ENCODE assay signal across 8 cellular contexts in genomic region chr4:41256740-41257256, GRCh38. TPM values are rescaled to one million over a fixed set of nuclear protein-coding genes. Genes with fewer than 3 reads are reported as not detected.
DNase-seq lines count a peak whose midpoint lies in the region; ATAC-seq, FAIRE-seq and TF ChIP-seq lines count a peak whose summit lies in the region.

Gene UCHL1, plus strand, starts transcription at chr4:41256928. Its CDS starts 49 bp downstream, at chr4:41256977.

- no peak for TF ChIP-seq CTCF in astrocyte (IDR thresholded peaks at IDR 0.05; ENCODE audit: insufficient read depth, low read depth, low read length)

- POLR2A ChIA-PET in activated CD4-positive, alpha-beta memory T cell treated with anti-CD3 and anti-CD28 coated beads for 36 hours (lab: Charles Lee): interaction anchor here (0.5 kb wide), 1 partner anchor 1050 kb away, joined by 3 read pairs; no protein-coding TSS in a partner anchor
- POLR2A ChIA-PET in activated CD4-positive, alpha-beta memory T cell treated with anti-CD3 and anti-CD28 coated beads, Interleukin-2, amount 10 ng/mL, durations not matched to agents 7 days and 5 days (lab: Charles Lee): no interaction called here

- peak; percentile 9 for DNase-seq in activated CD4-positive, alpha-beta memory T cell treated with anti-CD3 and anti-CD28 coated beads for 36 hours
- no peak for DNase-seq in activated CD4-positive, alpha-beta memory T cell treated with anti-CD3 and anti-CD28 coated beads, Interleukin-2, amount 10 ng/mL, durations not matched to agents 7 days and 5 days
- DNase-seq in NCI-H446 (lab: John Stamatoyannopoulos, UW) (peak; percentile 69 to 85), astrocyte (ENCODE audit: low read depth) (peak; percentile 88), right cardiac atrium (peak; percentile 65 to 80 (median 76)), posterior cingulate gyrus (peak; percentile 62 to 99 (median 92))

- intact Hi-C loops in activated CD4-positive, alpha-beta memory T cell treated with anti-CD3 and anti-CD28 coated beads for 36 hours (cut with micrococcal nuclease): no loop called here
- intact Hi-C loops in right cardiac atrium (cut with DNase I): no loop called here
- intact Hi-C loops in posterior cingulate gyrus (cut with DNase I): loop anchor here (5.0 kb wide), 1 partner anchor 39 kb away; no protein-coding TSS in a partner anchor

- peak within 1 kb of the TSS; percentile 84 for H3K4me2 ChIP-seq in astrocyte (ENCODE audit: low read length)

- H3K4me3 Mint-ChIP-seq in activated CD4-positive, alpha-beta memory T cell treated with anti-CD3 and anti-CD28 coated beads for 36 hours: peak within 1 kb of the TSS; percentile 62
- no peak within 1 kb of the TSS for H3K4me3 Mint-ChIP-seq in activated CD4-positive, alpha-beta memory T cell treated with anti-CD3 and anti-CD28 coated beads, Interleukin-2, amount 10 ng/mL, durations not matched to agents 7 days and 5 days
- H3K4me3 Mint-ChIP-seq in astrocyte (ENCODE audit: unreplicated experiment): peak within 1 kb of the TSS; percentile 96

- peaks cover 40% of the 10 kb centered on the region for H4K20me1 ChIP-seq in astrocyte (ENCODE audit: insufficient read depth, low read length)

- no peak within 1 kb of the TSS for H3K27ac Mint-ChIP-seq in activated CD4-positive, alpha-beta memory T cell treated with anti-CD3 and anti-CD28 coated beads for 36 hours
- H3K27ac Mint-ChIP-seq in activated CD4-positive, alpha-beta memory T cell treated with anti-CD3 and anti-CD28 coated beads, Interleukin-2, amount 10 ng/mL, durations not matched to agents 7 days and 5 days: no peak within 1 kb of the TSS
- H3K27ac Mint-ChIP-seq in astrocyte (ENCODE audit: unreplicated experiment): peak within 1 kb of the TSS; percentile 86

- H2AFZ ChIP-seq in astrocyte (ENCODE audit: low read depth, low read length): peak within 1 kb of the TSS; percentile 33

- no peaks in the 10 kb centered on the region for H3K9me3 Mint-ChIP-seq in activated CD4-positive, alpha-beta memory T cell treated with anti-CD3 and anti-CD28 coated beads for 36 hours
- no peaks in the 10 kb centered on the region for H3K9me3 Mint-ChIP-seq in activated CD4-positive, alpha-beta memory T cell treated with anti-CD3 and anti-CD28 coated beads, Interleukin-2, amount 10 ng/mL, durations not matched to agents 7 days and 5 days
- H3K9me3 Mint-ChIP-seq in astrocyte (ENCODE audit: unreplicated experiment): no peaks in the 10 kb centered on the region

- H3K4me3 ChIP-seq in astrocyte (ENCODE audit: insufficient read depth, low read depth, low read length) (peak within 1 kb of the TSS; percentile 80), right cardiac atrium (ENCODE audit: low read length) (peak within 1 kb of the TSS; percentile 44)

- H3K27me3 ChIP-seq in astrocyte (ENCODE audit: insufficient read depth, low read length): peaks cover 4% of the 10 kb centered on the region
- H3K27me3 ChIP-seq in right cardiac atrium (ENCODE audit: control insufficient read depth, insufficient read depth): no peaks in the 10 kb centered on the region

- peaks cover 29% of the 10 kb centered on the region for H3K79me2 ChIP-seq in astrocyte (ENCODE audit: insufficient read depth, low read length)

- CTCF ChIA-PET in activated CD4-positive, alpha-beta memory T cell treated with anti-CD3 and anti-CD28 coated beads for 36 hours (lab: Charles Lee): no interaction called here
- CTCF ChIA-PET in activated CD4-positive, alpha-beta memory T cell treated with anti-CD3 and anti-CD28 coated beads, Interleukin-2, amount 10 ng/mL, durations not matched to agents 7 days and 5 days (lab: Charles Lee): no interaction called here

- peaks cover 25% of the 10 kb centered on the region for H3K36me3 ChIP-seq in astrocyte (ENCODE audit: insufficient read depth, low read length)

- ATAC-seq in HG03039 (IDR thresholded peaks at IDR 0.05; ENCODE audit: unreplicated experiment) (peak; percentile 44), right cardiac atrium (peak; percentile 78 to 80), HG02840 (IDR thresholded peaks at IDR 0.05; ENCODE audit: low FRiP score, unreplicated experiment) (no peak)

- H3K27ac ChIP-seq in astrocyte (ENCODE audit: low read depth, low read length): peak within 1 kb of the TSS; percentile 57
- no peak within 1 kb of the TSS for H3K27ac ChIP-seq in right cardiac atrium (ENCODE audit: low read length)

- peaks cover 10% of the 10 kb centered on the region for H3K4me1 Mint-ChIP-seq in activated CD4-positive, alpha-beta memory T cell treated with anti-CD3 and anti-CD28 coated beads for 36 hours (ENCODE audit: low read depth)
- H3K4me1 Mint-ChIP-seq in activated CD4-positive, alpha-beta memory T cell treated with anti-CD3 and anti-CD28 coated beads, Interleukin-2, amount 10 ng/mL, durations not matched to agents 7 days and 5 days: peaks cover 6% of the 10 kb centered on the region
- H3K4me1 Mint-ChIP-seq in astrocyte (ENCODE audit: low read depth, unreplicated experiment): peaks cover 25% of the 10 kb centered on the region

- peak within 1 kb of the TSS; percentile 87 for H3K9ac ChIP-seq in astrocyte (ENCODE audit: low read length)

- no peaks in the 10 kb centered on the region for H3K36me3 Mint-ChIP-seq in activated CD4-positive, alpha-beta memory T cell treated with anti-CD3 and anti-CD28 coated beads for 36 hours
- no peaks in the 10 kb centered on the region for H3K36me3 Mint-ChIP-seq in activated CD4-positive, alpha-beta memory T cell treated with anti-CD3 and anti-CD28 coated beads, Interleukin-2, amount 10 ng/mL, durations not matched to agents 7 days and 5 days (ENCODE audit: low read depth)
- peaks cover 17% of the 10 kb centered on the region for H3K36me3 Mint-ChIP-seq in astrocyte (ENCODE audit: low read depth, unreplicated experiment)

- FAIRE-seq in astrocyte (lab: Jason Lieb, UNC): no peak

- H3K9me3 ChIP-seq in astrocyte (ENCODE audit: insufficient read depth, low read depth, low read length) (no peaks in the 10 kb centered on the region), right cardiac atrium (ENCODE audit: control insufficient read depth, low read length) (no peaks in the 10 kb centered on the region)

- 1% methylated on average over 55 of the region's 55 CpGs for WGBS in right cardiac atrium

- H3K4me1 ChIP-seq in astrocyte (ENCODE audit: insufficient read depth, low read length) (peaks cover 17% of the 10 kb centered on the region), right cardiac atrium (ENCODE audit: control insufficient read depth, insufficient read depth, low read length) (no peaks in the 10 kb centered on the region)

- peaks cover 35% of the 10 kb centered on the region for H3K27me3 Mint-ChIP-seq in activated CD4-positive, alpha-beta memory T cell treated with anti-CD3 and anti-CD28 coated beads for 36 hours
- peaks cover 36% of the 10 kb centered on the region for H3K27me3 Mint-ChIP-seq in activated CD4-positive, alpha-beta memory T cell treated with anti-CD3 and anti-CD28 coated beads, Interleukin-2, amount 10 ng/mL, durations not matched to agents 7 days and 5 days
- no peaks in the 10 kb centered on the region for H3K27me3 Mint-ChIP-seq in astrocyte (ENCODE audit: low read depth, unreplicated experiment)

RNA-seq across cellular contexts. Expression of gene UCHL1, which starts in this region (rescaled TPM):
- 1 to 10 TPM in 1 of 2 experiments, under 1 TPM in 1; 0.99 to 1.1 TPM for total RNA-seq in activated CD4-positive, alpha-beta memory T cell treated with anti-CD3 and anti-CD28 coated beads for 36 hours
- not detected for total RNA-seq in activated CD4-positive, alpha-beta memory T cell treated with anti-CD3 and anti-CD28 coated beads, Interleukin-2, amount 10 ng/mL, durations not matched to agents 7 days and 5 days
- total RNA-seq in astrocyte (1,149 and 1,154 TPM in 2 replicates), right cardiac atrium (10 to 100 TPM in 3 of 4 donors, 1 to 10 TPM in 1; 8.3 to 47.7 (median 28.4) TPM)
- 63.9 TPM for polyA plus RNA-seq in right cardiac atrium

Comparison
In these comparisons a context has a peak if more than half of its experiments do, and no peak if none do; other contexts are left out.
1. RNA of gene UCHL1 (total RNA-seq): 1,149 to 1,154 TPM in astrocyte; 8.3 to 47.7 TPM in right cardiac atrium, 0.99 to 1.1 TPM in activated CD4-positive, alpha-beta memory T cell treated with anti-CD3 and anti-CD28 coated beads for 36 hours and not detected in activated CD4-positive, alpha-beta memory T cell treated with anti-CD3 and anti-CD28 coated beads, Interleukin-2, amount 10 ng/mL, durations not matched to agents 7 days and 5 days; every median in the first group is over 10 times any median in the second.